ENCODE assay signal across 1 cellular context in the genomic region with DNA sequence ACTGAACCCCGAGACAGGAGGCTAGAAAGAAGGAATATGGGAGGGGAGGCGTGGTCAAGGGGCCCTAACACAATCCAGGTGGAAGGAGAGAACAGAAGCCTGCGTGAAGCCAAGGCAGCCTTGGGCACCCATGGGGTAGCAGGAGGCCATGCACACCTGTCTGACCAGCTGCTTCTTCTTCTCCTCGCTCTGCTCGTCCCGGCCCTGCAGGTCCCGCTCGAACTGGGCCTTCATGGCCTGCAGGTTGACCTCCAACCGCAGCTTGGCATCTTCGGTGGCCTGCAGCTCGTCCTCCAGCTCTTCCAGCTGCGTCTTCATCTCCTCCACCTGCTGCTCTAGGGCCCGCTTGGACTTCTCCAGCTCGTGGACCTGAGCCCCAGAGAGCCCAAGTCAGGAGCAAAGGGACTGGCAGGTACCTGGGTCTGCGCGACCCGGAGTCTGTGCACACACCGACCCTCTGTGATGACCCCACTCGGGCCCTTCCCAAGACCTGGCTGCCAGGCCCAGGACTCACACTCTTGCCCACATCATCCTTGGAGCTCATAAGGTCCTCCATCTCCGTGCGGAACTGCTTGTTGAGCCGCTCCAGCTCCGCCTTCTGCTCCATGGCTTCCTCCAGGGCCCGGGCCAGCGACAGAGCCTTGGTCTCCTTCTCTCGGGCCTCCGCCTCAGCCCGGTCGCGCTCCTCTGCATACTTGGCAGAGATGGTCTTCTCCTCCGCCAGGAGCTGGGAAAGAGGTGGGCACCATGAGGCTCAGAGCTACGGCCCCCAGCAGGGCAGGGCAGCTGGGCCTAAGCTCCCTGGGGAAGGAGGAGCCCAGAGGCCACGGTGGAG.
TF ChIP-seq lines count a peak whose summit lies in the region.

No MANE protein-coding gene starts in this region.

TF ChIP-seq in GM12878, 131 proteins besides CTCF, POLR2A, EP300 and RAD21:
- TF ChIP-seq, protein P1, sequence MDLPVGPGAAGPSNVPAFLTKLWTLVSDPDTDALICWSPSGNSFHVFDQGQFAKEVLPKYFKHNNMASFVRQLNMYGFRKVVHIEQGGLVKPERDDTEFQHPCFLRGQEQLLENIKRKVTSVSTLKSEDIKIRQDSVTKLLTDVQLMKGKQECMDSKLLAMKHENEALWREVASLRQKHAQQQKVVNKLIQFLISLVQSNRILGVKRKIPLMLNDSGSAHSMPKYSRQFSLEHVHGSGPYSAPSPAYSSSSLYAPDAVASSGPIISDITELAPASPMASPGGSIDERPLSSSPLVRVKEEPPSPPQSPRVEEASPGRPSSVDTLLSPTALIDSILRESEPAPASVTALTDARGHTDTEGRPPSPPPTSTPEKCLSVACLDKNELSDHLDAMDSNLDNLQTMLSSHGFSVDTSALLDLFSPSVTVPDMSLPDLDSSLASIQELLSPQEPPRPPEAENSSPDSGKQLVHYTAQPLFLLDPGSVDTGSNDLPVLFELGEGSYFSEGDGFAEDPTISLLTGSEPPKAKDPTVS (IDR thresholded peaks at IDR 0.05; ENCODE audit: low read depth, low read length), result no peak
- no peak for TF ChIP-seq SREBF1 (IDR thresholded peaks at IDR 0.05; ENCODE audit: low read length)
- TF ChIP-seq NFXL1 (IDR thresholded peaks at IDR 0.05; ENCODE audit: borderline replicate concordance), result no peak
- TF ChIP-seq, protein P2, sequence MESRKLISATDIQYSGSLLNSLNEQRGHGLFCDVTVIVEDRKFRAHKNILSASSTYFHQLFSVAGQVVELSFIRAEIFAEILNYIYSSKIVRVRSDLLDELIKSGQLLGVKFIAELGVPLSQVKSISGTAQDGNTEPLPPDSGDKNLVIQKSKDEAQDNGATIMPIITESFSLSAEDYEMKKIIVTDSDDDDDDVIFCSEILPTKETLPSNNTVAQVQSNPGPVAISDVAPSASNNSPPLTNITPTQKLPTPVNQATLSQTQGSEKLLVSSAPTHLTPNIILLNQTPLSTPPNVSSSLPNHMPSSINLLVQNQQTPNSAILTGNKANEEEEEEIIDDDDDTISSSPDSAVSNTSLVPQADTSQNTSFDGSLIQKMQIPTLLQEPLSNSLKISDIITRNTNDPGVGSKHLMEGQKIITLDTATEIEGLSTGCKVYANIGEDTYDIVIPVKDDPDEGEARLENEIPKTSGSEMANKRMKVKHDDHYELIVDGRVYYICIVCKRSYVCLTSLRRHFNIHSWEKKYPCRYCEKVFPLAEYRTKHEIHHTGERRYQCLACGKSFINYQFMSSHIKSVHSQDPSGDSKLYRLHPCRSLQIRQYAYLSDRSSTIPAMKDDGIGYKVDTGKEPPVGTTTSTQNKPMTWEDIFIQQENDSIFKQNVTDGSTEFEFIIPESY (IDR thresholded peaks at IDR 0.05), result no peak
- TF ChIP-seq HDAC2 (IDR thresholded peaks at IDR 0.05), result no peak
- no peak for TF ChIP-seq DPF2 (IDR thresholded peaks at IDR 0.05)
- TF ChIP-seq ZNF384 (IDR thresholded peaks at IDR 0.05; ENCODE audit: borderline replicate concordance, low read depth, low read length), result no peak
- TF ChIP-seq KAT2A (conservative IDR thresholded peaks at IDR 0.05; ENCODE audit: control insufficient read depth, low read depth, low read length), result no peak
- no peak for TF ChIP-seq PAX5 (IDR thresholded peaks at IDR 0.05; ENCODE audit: borderline replicate concordance, low read depth, low read length)
- TF ChIP-seq RCOR1 (conservative IDR thresholded peaks at IDR 0.05; ENCODE audit: low read depth, low read length), result no peak
- no peak for TF ChIP-seq RFX5 (IDR thresholded peaks at IDR 0.05; ENCODE audit: low read depth, low read length)
- no peak for TF ChIP-seq ZSCAN29 (IDR thresholded peaks at IDR 0.05)
- TF ChIP-seq, protein P3, sequence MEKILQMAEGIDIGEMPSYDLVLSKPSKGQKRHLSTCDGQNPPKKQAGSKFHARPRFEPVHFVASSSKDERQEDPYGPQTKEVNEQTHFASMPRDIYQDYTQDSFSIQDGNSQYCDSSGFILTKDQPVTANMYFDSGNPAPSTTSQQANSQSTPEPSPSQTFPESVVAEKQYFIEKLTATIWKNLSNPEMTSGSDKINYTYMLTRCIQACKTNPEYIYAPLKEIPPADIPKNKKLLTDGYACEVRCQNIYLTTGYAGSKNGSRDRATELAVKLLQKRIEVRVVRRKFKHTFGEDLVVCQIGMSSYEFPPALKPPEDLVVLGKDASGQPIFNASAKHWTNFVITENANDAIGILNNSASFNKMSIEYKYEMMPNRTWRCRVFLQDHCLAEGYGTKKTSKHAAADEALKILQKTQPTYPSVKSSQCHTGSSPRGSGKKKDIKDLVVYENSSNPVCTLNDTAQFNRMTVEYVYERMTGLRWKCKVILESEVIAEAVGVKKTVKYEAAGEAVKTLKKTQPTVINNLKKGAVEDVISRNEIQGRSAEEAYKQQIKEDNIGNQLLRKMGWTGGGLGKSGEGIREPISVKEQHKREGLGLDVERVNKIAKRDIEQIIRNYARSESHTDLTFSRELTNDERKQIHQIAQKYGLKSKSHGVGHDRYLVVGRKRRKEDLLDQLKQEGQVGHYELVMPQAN (conservative IDR thresholded peaks at IDR 0.05), result no peak
- TF ChIP-seq, protein P4, sequence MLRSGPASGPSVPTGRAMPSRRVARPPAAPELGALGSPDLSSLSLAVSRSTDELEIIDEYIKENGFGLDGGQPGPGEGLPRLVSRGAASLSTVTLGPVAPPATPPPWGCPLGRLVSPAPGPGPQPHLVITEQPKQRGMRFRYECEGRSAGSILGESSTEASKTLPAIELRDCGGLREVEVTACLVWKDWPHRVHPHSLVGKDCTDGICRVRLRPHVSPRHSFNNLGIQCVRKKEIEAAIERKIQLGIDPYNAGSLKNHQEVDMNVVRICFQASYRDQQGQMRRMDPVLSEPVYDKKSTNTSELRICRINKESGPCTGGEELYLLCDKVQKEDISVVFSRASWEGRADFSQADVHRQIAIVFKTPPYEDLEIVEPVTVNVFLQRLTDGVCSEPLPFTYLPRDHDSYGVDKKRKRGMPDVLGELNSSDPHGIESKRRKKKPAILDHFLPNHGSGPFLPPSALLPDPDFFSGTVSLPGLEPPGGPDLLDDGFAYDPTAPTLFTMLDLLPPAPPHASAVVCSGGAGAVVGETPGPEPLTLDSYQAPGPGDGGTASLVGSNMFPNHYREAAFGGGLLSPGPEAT (IDR thresholded peaks at IDR 0.05; ENCODE audit: low read depth), result no peak
- no peak for TF ChIP-seq MYB (IDR thresholded peaks at IDR 0.05; ENCODE audit: borderline replicate concordance, low read depth, low read length)
- TF ChIP-seq HCFC1 (IDR thresholded peaks at IDR 0.05; ENCODE audit: low read length), result no peak
- TF ChIP-seq YBX1 (IDR thresholded peaks at IDR 0.05), result no peak
- no peak for TF ChIP-seq POLR2AphosphoS5 (IDR thresholded peaks at IDR 0.05; ENCODE audit: low read length)
